Comparison of ENCODE assay signal across 15 cellular contexts in genomic region chr7:8639668-8640067, GRCh38.
DNase-seq lines count a peak whose midpoint lies in the region; ATAC-seq, FAIRE-seq and TF ChIP-seq lines count a peak whose summit lies in the region.
"Had no signal": no experiment of that assay in that cellular context is flagged by ENCODE, and none has a peak within 500 bp of the region (broad histone marks: within the 10 kb centered on the region; RNA-seq: fewer than 3 reads in every experiment).

No MANE protein-coding gene starts in this region.

- no peak for FAIRE-seq in GM12891 (lab: Jason Lieb, UNC)
- FAIRE-seq: A549, HepG2, HTR-8/SVneo had no signal

- DNase-seq in DMS53 (lab: John Stamatoyannopoulos, UW): peak; percentile 57
- DNase-seq in DMS53 treated with DMSO at 0.1 percent for 48 hours (lab: John Stamatoyannopoulos, UW; ENCODE audit: unreplicated experiment): peak; percentile 12
- peak; percentile 15 for DNase-seq in OCI-M1 (lab: John Stamatoyannopoulos, UW)
- DNase-seq in NCI-H226: no peak
- no peak for DNase-seq in NCI-H2171 (lab: John Stamatoyannopoulos, UW)
- DNase-seq in GM12891 (ENCODE audit: insufficient read length, low spot score): no peak
- DNase-seq: CD8-positive, alpha-beta T cell; COR-L47; H7 had no signal

- no peak for TF ChIP-seq POLR2A in GM12891 (IDR thresholded peaks at IDR 0.05; ENCODE audit: low read depth, low read length)

- ATAC-seq in HG02885 (IDR thresholded peaks at IDR 0.05; ENCODE audit: poor library complexity, unreplicated experiment) (peak; percentile 52), HG02852 (IDR thresholded peaks at IDR 0.05; ENCODE audit: unreplicated experiment) (no peak)
- ATAC-seq: A549; CD8-positive, alpha-beta T cell; GM23338; HepG2 had no signal

TF ChIP-seq in GM12891, 5 proteins besides CTCF, POLR2A, EP300 and RAD21:
- TF ChIP-seq POU2F2 (IDR thresholded peaks at IDR 0.05; ENCODE audit: low read depth, low read length) (no peak), PAX5 (IDR thresholded peaks at IDR 0.05; ENCODE audit: insufficient read depth, low read length, severe bottlenecking) (no peak), SPI1 (IDR thresholded peaks at IDR 0.05; ENCODE audit: low read depth, low read length) (no peak), TAF1 (IDR thresholded peaks at IDR 0.05; ENCODE audit: low read depth, low read length) (no peak), POLR2AphosphoS5 (IDR thresholded peaks at IDR 0.05; ENCODE audit: low read depth, low read length) (no peak)
TF ChIP-seq in GM12891: peak in this region for 0.

Comparison
In these comparisons a context has a peak if more than half of its experiments do, and no peak if none do; other contexts are left out.
1. DNase-seq: peak in DMS53 (single experiment), DMS53 treated with DMSO at 0.1 percent for 48 hours (single experiment) and OCI-M1 (single experiment); none in NCI-H226 (single experiment), NCI-H2171 (single experiment) and GM12891 (single experiment).